In the genomic region with DNA sequence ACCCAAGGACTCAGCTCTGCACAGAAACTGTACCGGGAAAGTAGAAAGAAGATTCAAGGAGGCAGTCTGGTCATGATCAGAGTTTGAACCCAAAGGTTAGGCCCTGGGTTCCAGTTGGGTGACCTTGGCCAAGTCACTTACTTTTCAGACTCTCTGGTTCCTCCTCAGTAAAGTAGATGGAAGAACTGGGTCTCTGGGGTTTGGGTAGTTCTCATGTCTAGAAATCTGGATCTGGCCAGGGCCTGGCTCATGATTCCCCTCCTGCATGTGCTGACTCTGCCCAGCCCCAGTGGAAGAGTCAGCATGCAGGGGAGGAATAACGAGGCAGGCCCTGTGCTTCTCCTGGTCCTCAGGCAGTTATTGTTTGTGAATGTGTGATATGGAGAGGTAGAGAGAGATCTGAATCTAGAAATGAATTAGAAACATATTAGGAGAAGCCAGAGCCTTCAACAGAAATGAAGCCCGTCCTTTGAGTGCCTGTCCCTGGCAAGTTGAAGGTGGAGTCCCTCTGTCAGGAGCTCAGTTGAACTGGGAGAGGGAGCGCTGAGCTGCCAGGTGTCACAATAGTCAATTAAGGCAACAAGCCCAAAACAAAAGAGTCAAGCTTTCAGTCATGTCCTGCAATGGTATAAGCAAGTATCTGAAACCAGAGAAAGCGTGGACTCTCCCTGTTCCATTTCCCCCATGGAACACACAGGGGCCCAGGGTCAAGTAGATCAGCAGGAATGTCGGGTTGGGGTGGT, we compare ENCODE assay signal across 1 cellular context.
TF ChIP-seq lines count a peak whose summit lies in the region.

No MANE protein-coding gene starts in this region.

TF ChIP-seq in IMR-90, 13 proteins besides CTCF, POLR2A, EP300 and RAD21:
- TF ChIP-seq MAZ (IDR thresholded peaks at IDR 0.05; ENCODE audit: borderline replicate concordance, low read depth, low read length) (no peak), BHLHE40 (IDR thresholded peaks at IDR 0.05; ENCODE audit: low read depth, low read length) (no peak), CEBPB (IDR thresholded peaks at IDR 0.05; ENCODE audit: low read depth, low read length) (no peak), RFX5 (IDR thresholded peaks at IDR 0.05; ENCODE audit: low read depth, low read length) (no peak), MAFK (IDR thresholded peaks at IDR 0.05; ENCODE audit: low read depth, low read length) (no peak), FOS (IDR thresholded peaks at IDR 0.05; ENCODE audit: low read depth, low read length) (no peak), CHD1 (IDR thresholded peaks at IDR 0.05; ENCODE audit: low read depth, low read length) (no peak), NFE2L2 (IDR thresholded peaks at IDR 0.05; ENCODE audit: low read depth, low read length) (no peak), RCOR1 (IDR thresholded peaks at IDR 0.05; ENCODE audit: insufficient replicate concordance, low read length) (no peak), SMC3 (IDR thresholded peaks at IDR 0.05; ENCODE audit: low read depth, low read length) (no peak), MXI1 (IDR thresholded peaks at IDR 0.05; ENCODE audit: borderline replicate concordance, low read depth, low read length) (no peak)
- TF ChIP-seq, protein P1, sequence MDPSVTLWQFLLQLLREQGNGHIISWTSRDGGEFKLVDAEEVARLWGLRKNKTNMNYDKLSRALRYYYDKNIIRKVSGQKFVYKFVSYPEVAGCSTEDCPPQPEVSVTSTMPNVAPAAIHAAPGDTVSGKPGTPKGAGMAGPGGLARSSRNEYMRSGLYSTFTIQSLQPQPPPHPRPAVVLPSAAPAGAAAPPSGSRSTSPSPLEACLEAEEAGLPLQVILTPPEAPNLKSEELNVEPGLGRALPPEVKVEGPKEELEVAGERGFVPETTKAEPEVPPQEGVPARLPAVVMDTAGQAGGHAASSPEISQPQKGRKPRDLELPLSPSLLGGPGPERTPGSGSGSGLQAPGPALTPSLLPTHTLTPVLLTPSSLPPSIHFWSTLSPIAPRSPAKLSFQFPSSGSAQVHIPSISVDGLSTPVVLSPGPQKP (IDR thresholded peaks at IDR 0.05; ENCODE audit: borderline replicate concordance, low read depth, low read length): no peak
- TF ChIP-seq, protein P2, sequence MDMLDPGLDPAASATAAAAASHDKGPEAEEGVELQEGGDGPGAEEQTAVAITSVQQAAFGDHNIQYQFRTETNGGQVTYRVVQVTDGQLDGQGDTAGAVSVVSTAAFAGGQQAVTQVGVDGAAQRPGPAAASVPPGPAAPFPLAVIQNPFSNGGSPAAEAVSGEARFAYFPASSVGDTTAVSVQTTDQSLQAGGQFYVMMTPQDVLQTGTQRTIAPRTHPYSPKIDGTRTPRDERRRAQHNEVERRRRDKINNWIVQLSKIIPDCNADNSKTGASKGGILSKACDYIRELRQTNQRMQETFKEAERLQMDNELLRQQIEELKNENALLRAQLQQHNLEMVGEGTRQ (IDR thresholded peaks at IDR 0.05; ENCODE audit: low read depth, low read length): no peak
